17 cellular contexts compared by ENCODE assay signal in genomic region chr2:234133004-234133403, GRCh38.
A peak's percentile ranks its signal among the peaks of the same experiment; 100 is the strongest.
DNase-seq lines count a peak whose midpoint lies in the region; ATAC-seq, FAIRE-seq and TF ChIP-seq lines count a peak whose summit lies in the region.
"Had no signal": no experiment of that assay in that cellular context is flagged by ENCODE, and none has a peak within 500 bp of the region (broad histone marks: within the 10 kb centered on the region; RNA-seq: fewer than 3 reads in every experiment).

No MANE protein-coding gene starts in this region.

- peak overlapping the region; percentile 5 for H2AFZ ChIP-seq in keratinocyte (ENCODE audit: control insufficient read depth, low read length)
- H2AFZ ChIP-seq: GM23338 had no signal

- H3K9me3 Mint-ChIP-seq in HFFc6: no peaks in the 10 kb centered on the region
- H3K9me3 Mint-ChIP-seq in chondrocyte (ENCODE audit: low read depth): no peaks in the 10 kb centered on the region
- H3K9me3 Mint-ChIP-seq: dendritic cell treated with granulocyte-macrophage colony-stimulating factor and Interleukin-4, amounts not matched to agents 40 ng/mL and 50 ng/mL, for 4 days; GM23338; natural killer cell treated with Interleukin-12 subunit alpha and Interleukin-12 subunit beta and Interleukin-15 and Interleukin-18, amount 100 ng/mL, for 72 hours had no signal

- dilution Hi-C loops in keratinocyte (cut with MboI; ENCODE audit: extremely low pct_ligation_motif_present, low sequenced_read_pairs): no loop called here

- H3K9ac ChIP-seq in keratinocyte (ENCODE audit: control insufficient read depth, extremely low read depth, insufficient read depth, low read length): peak overlapping the region; percentile 46

- no peaks in the 10 kb centered on the region for H4K20me1 ChIP-seq in keratinocyte (ENCODE audit: control insufficient read depth, extremely low read depth, insufficient read depth, low read length)

- no peaks in the 10 kb centered on the region for H3K9me1 ChIP-seq in keratinocyte (ENCODE audit: control insufficient read depth, extremely low read depth, insufficient read depth, low read length)

- no peaks in the 10 kb centered on the region for H3K79me2 ChIP-seq in keratinocyte (ENCODE audit: control insufficient read depth, insufficient read depth, low read length)

- H3K4me3 Mint-ChIP-seq in HFFc6 (no peak overlapping the region), chondrocyte (ENCODE audit: unreplicated experiment) (no peak overlapping the region)
- H3K4me3 Mint-ChIP-seq: dendritic cell treated with granulocyte-macrophage colony-stimulating factor and Interleukin-4, amounts not matched to agents 40 ng/mL and 50 ng/mL, for 4 days; GM23338; natural killer cell treated with Interleukin-12 subunit alpha and Interleukin-12 subunit beta and Interleukin-15 and Interleukin-18, amount 100 ng/mL, for 72 hours had no signal

- H3K27me3 Mint-ChIP-seq in HFFc6 (ENCODE audit: insufficient read depth) (peaks cover 10% of the 10 kb centered on the region), chondrocyte (ENCODE audit: low read depth) (no peaks in the 10 kb centered on the region)

- H3K9me3 ChIP-seq in keratinocyte (ENCODE audit: control insufficient read depth, low read depth, low read length): no peaks in the 10 kb centered on the region
- H3K9me3 ChIP-seq: tibial nerve had no signal

- TF ChIP-seq CTCF in AG09309 (IDR thresholded peaks at IDR 0.05; ENCODE audit: control insufficient read depth, insufficient read depth, low read depth, low read length, missing control alignments): no peak
- TF ChIP-seq CTCF in HFFc6 (IDR thresholded peaks at IDR 0.05): no peak
- no peak for TF ChIP-seq CTCF in astrocyte of the spinal cord (IDR thresholded peaks at IDR 0.05; ENCODE audit: low read depth, low read length)
- peak in 2 of 3 experiments; percentile 10 to 23 for TF ChIP-seq CTCF in keratinocyte (optimal IDR thresholded peaks at IDR 0.05 in 1 of 3, IDR thresholded peaks at IDR 0.05 in 1 of 3, conservative IDR thresholded peaks at IDR 0.05 in 1 of 3; ENCODE audit: extremely low read depth in 1 of 3, insufficient read depth in 2 of 3, low read length in 3 of 3)
- TF ChIP-seq CTCF in chondrocyte (IDR thresholded peaks at IDR 0.05): no peak

- peak overlapping the region; percentile 78 for H3K27ac ChIP-seq in keratinocyte (ENCODE audit: control insufficient read depth, insufficient read depth, low read length)

- peak overlapping the region; percentile 42 for H3K4me2 ChIP-seq in keratinocyte (ENCODE audit: control insufficient read depth, extremely low read depth, insufficient read depth, low read depth, low read length)
- H3K4me2 ChIP-seq: GM23338 had no signal

- no peaks in the 10 kb centered on the region for H3K36me3 Mint-ChIP-seq in HFFc6 (ENCODE audit: low read depth)
- no peaks in the 10 kb centered on the region for H3K36me3 Mint-ChIP-seq in chondrocyte (ENCODE audit: low read depth)
- H3K36me3 Mint-ChIP-seq: natural killer cell treated with Interleukin-12 subunit alpha and Interleukin-12 subunit beta and Interleukin-15 and Interleukin-18, amount 100 ng/mL, for 72 hours had no signal

- in situ Hi-C loops in astrocyte of the spinal cord (cut with HindIII; ENCODE audit: low sequenced_read_pairs): no loop called here

- H3K27me3 ChIP-seq in keratinocyte (ENCODE audit: control insufficient read depth, extremely low read depth, insufficient read depth, low read length): no peaks in the 10 kb centered on the region

- H3K36me3 ChIP-seq in keratinocyte (ENCODE audit: control insufficient read depth in 2 of 2, extremely low read depth in 1 of 2, insufficient read depth in 2 of 2, low read length in 2 of 2): no peaks in the 10 kb centered on the region
- H3K36me3 ChIP-seq: tibial nerve had no signal

- FAIRE-seq in keratinocyte (lab: Jason Lieb, UNC): peak; percentile 99

- H3K4me1 ChIP-seq in keratinocyte (ENCODE audit: control insufficient read depth, extremely low read depth, insufficient read depth, low read length): peaks cover 63% of the 10 kb centered on the region

- DNase-seq in AG09309 (ENCODE audit: low read depth) (peak; percentile 69), HFFc6 (peak; percentile 57), astrocyte of the spinal cord (ENCODE audit: low read depth, low spot score) (peak; percentile 15), keratinocyte (ENCODE audit: low read depth, low spot score) (peak; percentile 97), DMS153 (lab: John Stamatoyannopoulos, UW) (no peak), cortex of kidney (lab: John Stamatoyannopoulos, UW) (no peak), chondrocyte (ENCODE audit: low spot score) (no peak)
- DNase-seq: activated CD8-positive, alpha-beta memory T cell treated with anti-CD3 and anti-CD28 coated beads for 24 hours; activated effector memory CD4-positive, alpha-beta T cell treated with anti-CD3 and anti-CD28 coated beads, Interleukin-2, amount 50 U/mL, for 16 hours; NCI-H446; retina; stimulated activated CD4-positive, alpha-beta T cell treated with anti-CD3 and anti-CD28 coated beads, Interleukin-2, amount 100 ng/mL, for 24 hours had no signal

- no peak for ATAC-seq in GM18870 (IDR thresholded peaks at IDR 0.05; ENCODE audit: unreplicated experiment)
- ATAC-seq: GM23338; natural killer cell treated with Interleukin-12 subunit alpha and Interleukin-12 subunit beta and Interleukin-15 and Interleukin-18, amount 100 ng/mL, for 72 hours had no signal

- H3K4me3 ChIP-seq in AG09309 (ENCODE audit: control insufficient read depth, low read depth, low read length) (no peak overlapping the region), astrocyte of the spinal cord (ENCODE audit: low read depth, low read length) (no peak overlapping the region), keratinocyte (ENCODE audit: control insufficient read depth in 2 of 3, extremely low read depth in 1 of 3, insufficient read depth in 2 of 3, low read depth in 1 of 3, low read length in 3 of 3) (no peak overlapping the region)
- H3K4me3 ChIP-seq: GM23338, tibial nerve had no signal

- H3K27ac Mint-ChIP-seq in HFFc6: no peak overlapping the region
- H3K27ac Mint-ChIP-seq in chondrocyte (ENCODE audit: unreplicated experiment): no peak overlapping the region
- H3K27ac Mint-ChIP-seq: dendritic cell treated with granulocyte-macrophage colony-stimulating factor and Interleukin-4, amounts not matched to agents 40 ng/mL and 50 ng/mL, for 4 days; GM23338; natural killer cell treated with Interleukin-12 subunit alpha and Interleukin-12 subunit beta and Interleukin-15 and Interleukin-18, amount 100 ng/mL, for 72 hours had no signal

- H3K4me1 Mint-ChIP-seq in HFFc6 (ENCODE audit: low read depth): peaks cover 30% of the 10 kb centered on the region
- peaks cover 45% of the 10 kb centered on the region for H3K4me1 Mint-ChIP-seq in chondrocyte (ENCODE audit: low read depth)

Comparison
In these comparisons a context has a peak if more than half of its experiments do, and no peak if none do; other contexts are left out.
1. DNase-seq: peak in AG09309 (single experiment), HFFc6 (single experiment), astrocyte of the spinal cord (single experiment) and keratinocyte (single experiment); none in DMS153 (single experiment), cortex of kidney (single experiment) and chondrocyte (single experiment).
2. CTCF ChIP-seq: peak in keratinocyte (2 of 3); none in AG09309 (single experiment), HFFc6 (single experiment), astrocyte of the spinal cord (single experiment) and chondrocyte (single experiment).